In the genomic region with DNA sequence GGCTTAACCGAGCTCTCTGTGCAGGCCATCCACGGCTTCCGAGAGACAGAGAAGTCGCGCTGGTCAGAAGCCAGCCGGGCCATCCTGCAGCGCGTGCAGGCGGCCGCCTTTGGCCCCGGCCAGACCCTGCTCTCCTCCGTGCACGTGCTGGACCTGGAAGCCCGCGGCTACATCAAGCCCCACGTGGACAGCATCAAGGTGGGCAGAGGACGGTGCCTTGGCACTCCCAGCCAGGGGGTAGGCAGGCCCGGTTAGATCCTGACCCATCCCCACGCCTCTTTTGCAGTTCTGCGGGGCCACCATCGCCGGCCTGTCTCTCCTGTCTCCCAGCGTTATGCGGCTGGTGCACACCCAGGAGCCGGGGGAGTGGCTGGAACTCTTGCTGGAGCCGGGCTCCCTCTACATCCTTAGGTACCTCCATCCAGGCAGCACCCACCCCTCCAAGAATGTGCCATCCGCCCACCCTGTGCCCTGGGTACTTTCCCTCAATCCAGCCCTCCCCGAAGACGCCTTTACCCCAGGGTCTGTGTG, we compare ENCODE assay signal across 1 cellular context.
TF ChIP-seq lines count a peak whose summit lies in the region.

No MANE protein-coding gene starts in this region.

TF ChIP-seq in IMR-90, 13 proteins besides CTCF, POLR2A, EP300 and RAD21:
- TF ChIP-seq FOS (IDR thresholded peaks at IDR 0.05; ENCODE audit: low read depth, low read length) (no peak), RFX5 (IDR thresholded peaks at IDR 0.05; ENCODE audit: low read depth, low read length) (no peak), SMC3 (IDR thresholded peaks at IDR 0.05; ENCODE audit: low read depth, low read length) (no peak), RCOR1 (IDR thresholded peaks at IDR 0.05; ENCODE audit: insufficient replicate concordance, low read length) (no peak), BHLHE40 (IDR thresholded peaks at IDR 0.05; ENCODE audit: low read depth, low read length) (no peak), MXI1 (IDR thresholded peaks at IDR 0.05; ENCODE audit: borderline replicate concordance, low read depth, low read length) (no peak), CEBPB (IDR thresholded peaks at IDR 0.05; ENCODE audit: low read depth, low read length) (no peak), NFE2L2 (IDR thresholded peaks at IDR 0.05; ENCODE audit: low read depth, low read length) (no peak), CHD1 (IDR thresholded peaks at IDR 0.05; ENCODE audit: low read depth, low read length) (no peak), MAFK (IDR thresholded peaks at IDR 0.05; ENCODE audit: low read depth, low read length) (no peak), MAZ (IDR thresholded peaks at IDR 0.05; ENCODE audit: borderline replicate concordance, low read depth, low read length) (no peak)
- TF ChIP-seq, protein P1, sequence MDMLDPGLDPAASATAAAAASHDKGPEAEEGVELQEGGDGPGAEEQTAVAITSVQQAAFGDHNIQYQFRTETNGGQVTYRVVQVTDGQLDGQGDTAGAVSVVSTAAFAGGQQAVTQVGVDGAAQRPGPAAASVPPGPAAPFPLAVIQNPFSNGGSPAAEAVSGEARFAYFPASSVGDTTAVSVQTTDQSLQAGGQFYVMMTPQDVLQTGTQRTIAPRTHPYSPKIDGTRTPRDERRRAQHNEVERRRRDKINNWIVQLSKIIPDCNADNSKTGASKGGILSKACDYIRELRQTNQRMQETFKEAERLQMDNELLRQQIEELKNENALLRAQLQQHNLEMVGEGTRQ (IDR thresholded peaks at IDR 0.05; ENCODE audit: low read depth, low read length): no peak
- TF ChIP-seq, protein P2, sequence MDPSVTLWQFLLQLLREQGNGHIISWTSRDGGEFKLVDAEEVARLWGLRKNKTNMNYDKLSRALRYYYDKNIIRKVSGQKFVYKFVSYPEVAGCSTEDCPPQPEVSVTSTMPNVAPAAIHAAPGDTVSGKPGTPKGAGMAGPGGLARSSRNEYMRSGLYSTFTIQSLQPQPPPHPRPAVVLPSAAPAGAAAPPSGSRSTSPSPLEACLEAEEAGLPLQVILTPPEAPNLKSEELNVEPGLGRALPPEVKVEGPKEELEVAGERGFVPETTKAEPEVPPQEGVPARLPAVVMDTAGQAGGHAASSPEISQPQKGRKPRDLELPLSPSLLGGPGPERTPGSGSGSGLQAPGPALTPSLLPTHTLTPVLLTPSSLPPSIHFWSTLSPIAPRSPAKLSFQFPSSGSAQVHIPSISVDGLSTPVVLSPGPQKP (IDR thresholded peaks at IDR 0.05; ENCODE audit: borderline replicate concordance, low read depth, low read length): no peak
